Comparison of ENCODE assay signal across 10 cellular contexts in the genomic region with DNA sequence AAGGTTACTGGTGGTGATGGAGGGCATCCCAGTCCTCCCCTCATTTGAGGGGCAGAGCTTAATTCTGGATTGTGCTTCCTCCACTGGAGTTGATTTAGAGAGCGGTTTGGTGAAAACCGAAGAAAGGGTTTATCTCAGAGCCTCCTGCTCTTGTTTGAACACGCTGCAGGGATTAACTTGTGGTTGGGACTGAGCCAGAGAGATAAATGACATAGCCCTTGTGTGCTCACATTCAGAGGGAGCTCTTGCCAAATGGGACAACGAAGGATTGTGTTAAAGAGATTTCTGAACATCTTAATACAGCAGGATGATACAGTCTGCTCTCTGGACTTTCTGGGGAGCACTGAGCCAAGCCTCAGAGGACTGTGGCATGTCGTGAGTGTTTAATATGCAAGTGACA.
DNase-seq lines count a peak whose midpoint lies in the region; ATAC-seq and TF ChIP-seq lines count a peak whose summit lies in the region.
"Had no signal": no experiment of that assay in that cellular context is flagged by ENCODE, and none has a peak within 500 bp of the region (broad histone marks: within the 10 kb centered on the region; RNA-seq: fewer than 3 reads in every experiment).

No MANE protein-coding gene starts in this region.

- H3K9me3 ChIP-seq in endocrine pancreas (ENCODE audit: control insufficient read depth, low read length) (no peaks in the 10 kb centered on the region), gastrocnemius medialis (peaks cover 0 to 6% (median 0%) of the 10 kb centered on the region in 3 donors)

- no peaks in the 10 kb centered on the region for H3K36me3 ChIP-seq in endocrine pancreas (ENCODE audit: control insufficient read depth, insufficient read depth, low read length)
- H3K36me3 ChIP-seq in gastrocnemius medialis, result no peaks in the 10 kb centered on the region

- ATAC-seq in GM19463 (IDR thresholded peaks at IDR 0.05; ENCODE audit: unreplicated experiment) (no peak), gastrocnemius medialis (no peak), GM19395 (IDR thresholded peaks at IDR 0.05; ENCODE audit: unreplicated experiment) (no peak)
- ATAC-seq in activated T-cell treated with anti-CD3 and anti-CD28 coated beads, Interleukin-2, amount 50 U/mL, for 4 hours, result no peak

- intact Hi-C loops in gastrocnemius medialis (cut with DNase I; ENCODE audit: low total_unique reads), result no loop called here

- H3K4me1 Mint-ChIP-seq in nephron progenitor cell, result peaks cover 41% of the 10 kb centered on the region
- peaks cover 14% of the 10 kb centered on the region for H3K4me1 Mint-ChIP-seq in activated T-cell treated with anti-CD3 and anti-CD28 coated beads, Interleukin-2, amount 50 U/mL, for 4 hours (ENCODE audit: low read depth)

- no peaks in the 10 kb centered on the region for H3K36me3 Mint-ChIP-seq in nephron progenitor cell (ENCODE audit: low read depth)
- peaks cover 10% of the 10 kb centered on the region for H3K36me3 Mint-ChIP-seq in activated T-cell treated with anti-CD3 and anti-CD28 coated beads, Interleukin-2, amount 50 U/mL, for 4 hours (ENCODE audit: insufficient read depth)

- DNase-seq in H4 (ENCODE audit: low spot score) (peak; percentile 62), NCI-H748 treated with DMSO at 0.1 percent for 48 hours (lab: John Stamatoyannopoulos, UW) (peak; percentile 12), nephron progenitor cell (no peak), gastrocnemius medialis (no peak)
- DNase-seq in activated T-cell treated with anti-CD3 and anti-CD28 coated beads, Interleukin-2, amount 50 U/mL, for 4 hours, result no peak
- DNase-seq: cerebellar nuclear complex, RPMI8226 had no signal

- peak overlapping the region; percentile 23 for H3K9ac ChIP-seq in endocrine pancreas (ENCODE audit: control insufficient read depth, insufficient read depth, low read length)

- no peak overlapping the region for H3K4me3 Mint-ChIP-seq in nephron progenitor cell
- no peak overlapping the region for H3K4me3 Mint-ChIP-seq in activated T-cell treated with anti-CD3 and anti-CD28 coated beads, Interleukin-2, amount 50 U/mL, for 4 hours

- TF ChIP-seq CTCF in nephron progenitor cell (IDR thresholded peaks at IDR 0.05) (no peak), gastrocnemius medialis (IDR thresholded peaks at IDR 0.05 in 4 of 5, conservative IDR thresholded peaks at IDR 0.05 in 1 of 5) (no peak)

- H3K27me3 ChIP-seq in endocrine pancreas (ENCODE audit: control insufficient read depth, insufficient read depth, low read length) (no peaks in the 10 kb centered on the region), gastrocnemius medialis (no peaks in the 10 kb centered on the region)

- in situ Hi-C loops in gastrocnemius medialis (cut with MboI; ENCODE audit: low sequenced_read_pairs in 4 of 4), result no loop called here

- H3K27ac Mint-ChIP-seq in nephron progenitor cell, result peak overlapping the region; percentile 9

- no peaks in the 10 kb centered on the region for H3K4me1 ChIP-seq in endocrine pancreas (ENCODE audit: control insufficient read depth, insufficient read depth, low read length)
- peaks cover 10 to 12% of the 10 kb centered on the region in 2 donors for H3K4me1 ChIP-seq in gastrocnemius medialis

- H3K9me3 Mint-ChIP-seq in nephron progenitor cell, result peaks cover 12% of the 10 kb centered on the region
- H3K9me3 Mint-ChIP-seq in activated T-cell treated with anti-CD3 and anti-CD28 coated beads, Interleukin-2, amount 50 U/mL, for 4 hours, result no peaks in the 10 kb centered on the region

- TF ChIP-seq POLR2A in gastrocnemius medialis (IDR thresholded peaks at IDR 0.05), result no peak

- H3K27ac ChIP-seq in gastrocnemius medialis, result no peak overlapping the region

- peaks cover 7% of the 10 kb centered on the region for H3K27me3 Mint-ChIP-seq in nephron progenitor cell (ENCODE audit: low read depth, poor library complexity)
- no peaks in the 10 kb centered on the region for H3K27me3 Mint-ChIP-seq in activated T-cell treated with anti-CD3 and anti-CD28 coated beads, Interleukin-2, amount 50 U/mL, for 4 hours (ENCODE audit: low read depth)

- H3K4me3 ChIP-seq in endocrine pancreas (ENCODE audit: control insufficient read depth, insufficient read depth, low read length), result no peak overlapping the region
- H3K4me3 ChIP-seq in gastrocnemius medialis, result no peak overlapping the region

Comparison
In these comparisons a context has a peak if more than half of its experiments do, and no peak if none do; other contexts are left out.
1. DNase-seq: peak in H4 (single experiment) and NCI-H748 treated with DMSO at 0.1 percent for 48 hours (single experiment); none in nephron progenitor cell (single experiment), gastrocnemius medialis (0 of 2) and activated T-cell treated with anti-CD3 and anti-CD28 coated beads, Interleukin-2, amount 50 U/mL, for 4 hours (single experiment).